8 cellular contexts compared by ENCODE assay signal in the genomic region with DNA sequence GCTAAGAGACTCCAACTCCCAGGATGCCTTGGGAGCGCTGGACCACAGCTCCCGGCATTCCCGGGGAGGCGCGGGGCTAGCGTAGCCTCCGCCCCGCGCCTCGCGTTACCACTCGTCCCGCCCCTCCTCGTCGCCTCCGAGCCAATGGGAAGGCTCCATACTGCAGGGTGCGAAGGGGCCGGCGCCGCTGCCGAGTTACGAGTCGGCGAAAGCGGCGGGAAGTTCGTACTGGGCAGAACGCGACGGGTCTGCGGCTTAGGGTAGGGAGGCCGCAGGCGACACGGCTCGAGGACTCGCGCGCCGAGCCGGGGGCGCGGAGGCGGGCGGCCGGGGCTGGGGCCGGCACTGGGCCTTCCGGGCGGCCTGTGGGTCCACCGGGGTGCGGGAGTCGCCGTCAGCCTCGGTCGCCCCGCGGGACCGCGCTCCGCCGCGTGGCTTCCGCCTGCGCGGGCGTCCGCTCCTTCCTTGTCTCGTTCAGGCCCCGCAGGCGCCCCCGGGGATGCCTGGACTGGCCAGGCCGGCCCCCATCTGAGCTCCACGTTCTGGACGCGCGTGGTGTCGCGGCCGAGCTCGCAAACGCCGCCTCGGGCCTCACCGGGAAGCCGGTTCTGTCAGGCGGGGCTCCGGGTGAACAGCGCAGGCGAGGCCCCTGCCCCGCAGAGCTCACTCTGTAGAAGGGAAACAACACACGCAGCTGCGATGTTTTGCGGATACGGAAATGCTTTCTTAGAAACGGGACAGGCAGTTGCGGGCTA. TPM values are rescaled to one million over a fixed set of nuclear protein-coding genes. Genes with fewer than 3 reads are reported as not detected.
DNase-seq lines count a peak whose midpoint lies in the region; ATAC-seq and TF ChIP-seq lines count a peak whose summit lies in the region.

Gene VRK1 (plus strand): TSS at position 195 of the 755 bp plus-strand sequence. CDS start 36,090 bp downstream, outside the sequence.

- peaks cover 27% of the 10 kb centered on the region for H3K4me1 Mint-ChIP-seq in CD4-positive, alpha-beta T cell (ENCODE audit: low read depth)

- no peaks in the 10 kb centered on the region for H3K27me3 ChIP-seq in CD4-positive, alpha-beta T cell (ENCODE audit: control insufficient read depth, insufficient read depth, low read length)
- no peaks in the 10 kb centered on the region for H3K27me3 ChIP-seq in liver (ENCODE audit: control insufficient read depth in 4 of 4, insufficient read depth in 4 of 4, low read length in 3 of 4)

- CTCF ChIA-PET in CD4-positive, alpha-beta T cell (lab: Charles Lee): interaction anchor here (1.5 kb wide), 1 partner anchor 56 kb away, joined by 3 read pairs; no protein-coding TSS in a partner anchor

- DNase-seq in CD4-positive, alpha-beta T cell: peak; percentile 89 to 96 (median 94)
- DNase-seq in NCI-H82 (lab: John Stamatoyannopoulos, UW) (peak; percentile 98), dermis microvascular lymphatic vessel endothelial cell (ENCODE audit: low read depth in 2 of 2) (peak; percentile 87 to 96)
- peak; percentile 94 for DNase-seq in activated CD4-positive, alpha-beta T cell treated with anti-CD3 and anti-CD28 coated beads, Interleukin-2, amount 50 U/mL, for 4 hours
- DNase-seq in stimulated activated CD4-positive, alpha-beta T cell treated with anti-CD3 and anti-CD28 coated beads, Interleukin-4, amount 100 ng/mL, for 1 hour: peak; percentile 96

- no peak for TF ChIP-seq RAD21 in liver (IDR thresholded peaks at IDR 0.05)

- intact Hi-C loops in CD4-positive, alpha-beta T cell (cut with DNase I, micrococcal nuclease): loop anchor here (1.0 to 10.0 kb wide), 4 partner anchors 35 to 1643 kb away; partner anchors contain the start of genes ATG2B (in 1 of the 2), DICER1 (in 1 of the 2) and GSKIP (in 1 of the 2)

- H3K4me1 ChIP-seq in liver (ENCODE audit: control insufficient read depth in 4 of 4, insufficient read depth in 4 of 4, low read length in 3 of 4): peaks cover 4 to 10% (median 9%) of the 10 kb centered on the region in 4 donors

- no peaks in the 10 kb centered on the region for H3K9me3 ChIP-seq in CD4-positive, alpha-beta T cell (ENCODE audit: control insufficient read depth, low read length)
- no peaks in the 10 kb centered on the region for H3K9me3 ChIP-seq in liver (ENCODE audit: control insufficient read depth in 4 of 4, low read length in 3 of 4)

- peak within 1 kb of the TSS; percentile 70 for H3K27ac ChIP-seq in CD4-positive, alpha-beta T cell (ENCODE audit: low read depth, low read length)
- no peak within 1 kb of the TSS for H3K27ac ChIP-seq in liver (ENCODE audit: low read depth in 1 of 2, low read length in 2 of 2)

- peak within 1 kb of the TSS in 1 of 2 donors; percentile 12 for H3K9ac ChIP-seq in liver (ENCODE audit: low read depth in 1 of 2, low read length in 2 of 2)

- H3K27ac Mint-ChIP-seq in CD4-positive, alpha-beta T cell: peak within 1 kb of the TSS; percentile 92

- ATAC-seq in CD4-positive, alpha-beta T cell (ENCODE audit: poor library complexity): peak; percentile 97
- ATAC-seq in GM19452 (IDR thresholded peaks at IDR 0.05; ENCODE audit: unreplicated experiment) (peak; percentile 98), HG03575 (IDR thresholded peaks at IDR 0.05; ENCODE audit: extremely low read depth, insufficient number of reproducible peaks, low FRiP score, unreplicated experiment) (peak; percentile 71)

- H3K36me3 ChIP-seq in liver (ENCODE audit: control insufficient read depth in 4 of 4, insufficient read depth in 3 of 4, low read depth in 1 of 4, low read length in 3 of 4): no peaks in the 10 kb centered on the region

- no peak for TF ChIP-seq CTCF in CD4-positive, alpha-beta T cell (IDR thresholded peaks at IDR 0.05)
- no peak for TF ChIP-seq CTCF in liver (IDR thresholded peaks at IDR 0.05; ENCODE audit: low read depth, low read length, missing input control)

- peaks cover 4% of the 10 kb centered on the region for H3K36me3 Mint-ChIP-seq in CD4-positive, alpha-beta T cell (ENCODE audit: low read depth)

- H3K4me3 Mint-ChIP-seq in CD4-positive, alpha-beta T cell: peak within 1 kb of the TSS; percentile 89

- WGBS in liver: 1% methylated on average over 95 of the region's 95 CpGs

- POLR2A ChIA-PET in CD4-positive, alpha-beta T cell (lab: Charles Lee): interaction anchor here (0.6 to 2.1 kb wide), 6 partner anchors 13 to 1334 kb away, joined by 3 to 9 read pairs (median 4); no protein-coding TSS in a partner anchor

- no peaks in the 10 kb centered on the region for H3K27me3 Mint-ChIP-seq in CD4-positive, alpha-beta T cell

- H3K9me3 Mint-ChIP-seq in CD4-positive, alpha-beta T cell: no peaks in the 10 kb centered on the region

- peak within 1 kb of the TSS; percentile 73 to 91 (median 75) for H3K4me3 ChIP-seq in liver (ENCODE audit: low read depth in 1 of 3, low read length in 3 of 3)

TF ChIP-seq in liver, 16 proteins besides CTCF, POLR2A, EP300 and RAD21:
- TF ChIP-seq, protein P1, sequence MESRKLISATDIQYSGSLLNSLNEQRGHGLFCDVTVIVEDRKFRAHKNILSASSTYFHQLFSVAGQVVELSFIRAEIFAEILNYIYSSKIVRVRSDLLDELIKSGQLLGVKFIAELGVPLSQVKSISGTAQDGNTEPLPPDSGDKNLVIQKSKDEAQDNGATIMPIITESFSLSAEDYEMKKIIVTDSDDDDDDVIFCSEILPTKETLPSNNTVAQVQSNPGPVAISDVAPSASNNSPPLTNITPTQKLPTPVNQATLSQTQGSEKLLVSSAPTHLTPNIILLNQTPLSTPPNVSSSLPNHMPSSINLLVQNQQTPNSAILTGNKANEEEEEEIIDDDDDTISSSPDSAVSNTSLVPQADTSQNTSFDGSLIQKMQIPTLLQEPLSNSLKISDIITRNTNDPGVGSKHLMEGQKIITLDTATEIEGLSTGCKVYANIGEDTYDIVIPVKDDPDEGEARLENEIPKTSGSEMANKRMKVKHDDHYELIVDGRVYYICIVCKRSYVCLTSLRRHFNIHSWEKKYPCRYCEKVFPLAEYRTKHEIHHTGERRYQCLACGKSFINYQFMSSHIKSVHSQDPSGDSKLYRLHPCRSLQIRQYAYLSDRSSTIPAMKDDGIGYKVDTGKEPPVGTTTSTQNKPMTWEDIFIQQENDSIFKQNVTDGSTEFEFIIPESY (IDR thresholded peaks at IDR 0.05): peak; percentile 91
- TF ChIP-seq GABPA (IDR thresholded peaks at IDR 0.05 in 1 of 2, conservative IDR thresholded peaks at IDR 0.05 in 1 of 2) (peak in 1 of 2 donors; percentile 39), EGR1 (IDR thresholded peaks at IDR 0.05; ENCODE audit: low read depth in 2 of 2) (peak in 1 of 2 donors; percentile 24), REST (IDR thresholded peaks at IDR 0.05) (peak; percentile 28), RXRA (IDR thresholded peaks at IDR 0.05) (no peak), ATF3 (IDR thresholded peaks at IDR 0.05) (no peak), YY1 (IDR thresholded peaks at IDR 0.05) (peak; percentile 52), HNF4G (IDR thresholded peaks at IDR 0.05) (no peak), FOXA2 (IDR thresholded peaks at IDR 0.05) (no peak), SP1 (IDR thresholded peaks at IDR 0.05) (peak; percentile 78), FOXA1 (IDR thresholded peaks at IDR 0.05) (no peak), HNF4A (conservative IDR thresholded peaks at IDR 0.05) (no peak)
- TF ChIP-seq, protein P2, sequence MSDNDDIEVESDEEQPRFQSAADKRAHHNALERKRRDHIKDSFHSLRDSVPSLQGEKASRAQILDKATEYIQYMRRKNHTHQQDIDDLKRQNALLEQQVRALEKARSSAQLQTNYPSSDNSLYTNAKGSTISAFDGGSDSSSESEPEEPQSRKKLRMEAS (IDR thresholded peaks at IDR 0.05): no peak

RNA-seq across cellular contexts. Expression of gene VRK1, which starts in this region (rescaled TPM):
- total RNA-seq in CD4-positive, alpha-beta T cell: 10 to 100 TPM; 36.7 to 41.0 TPM
- total RNA-seq in dermis microvascular lymphatic vessel endothelial cell: 21.6 and 35.8 TPM in 2 replicates
- total RNA-seq in liver: 10 to 100 TPM in 1 of 2 donors, 1 to 10 TPM in 1; 4.3 to 50.4 TPM
- polyA plus RNA-seq in liver: 1 to 10 TPM; 1.8 to 2.4 TPM
